ENCODE assay signal across 2 cellular contexts in genomic region chr16:84153660-84154214, GRCh38.
TF ChIP-seq lines count a peak whose summit lies in the region.

No MANE protein-coding gene starts in this region.

TF ChIP-seq in HEK293, 187 proteins besides CTCF, POLR2A, EP300 and RAD21:
- TF ChIP-seq ZNF335 (tag by site-specific recombination; conservative IDR thresholded peaks at IDR 0.05) (peak; percentile 51), ZNF449 (tag by site-specific recombination; IDR thresholded peaks at IDR 0.05) (no peak), ZNF169 (tag by site-specific recombination; IDR thresholded peaks at IDR 0.05) (no peak), GLIS1 (tag by site-specific recombination; IDR thresholded peaks at IDR 0.05) (no peak), ZNF398 (tag by site-specific recombination; IDR thresholded peaks at IDR 0.05) (peak; percentile 36; the same call in 1 of the 2 replicates), MYNN (tag by site-specific recombination; IDR thresholded peaks at IDR 0.05; ENCODE audit: borderline replicate concordance) (no peak), MEIS1 (CRISPR knock-in tag; IDR thresholded peaks at IDR 0.05; ENCODE audit: borderline replicate concordance) (no peak), EGR2 (tag by site-specific recombination; IDR thresholded peaks at IDR 0.05; ENCODE audit: low read depth) (0 out of 2 replicates have a peak, but pooled peaks have one; percentile 17), ZFP41 (tag by site-specific recombination; IDR thresholded peaks at IDR 0.05; ENCODE audit: borderline replicate concordance) (no peak), ZNF18 (tag by site-specific recombination; IDR thresholded peaks at IDR 0.05) (no peak), ZFHX2 (tag by site-specific recombination; conservative IDR thresholded peaks at IDR 0.05) (peak; percentile 55), ZNF121 (tag by site-specific recombination; IDR thresholded peaks at IDR 0.05) (no peak), PATZ1 (tag by site-specific recombination; IDR thresholded peaks at IDR 0.05) (0 out of 2 replicates have a peak, but pooled peaks have one; percentile 18), ZNF184 (tag by site-specific recombination; IDR thresholded peaks at IDR 0.05) (no peak), ZSCAN4 (tag by site-specific recombination; IDR thresholded peaks at IDR 0.05) (no peak)

TF ChIP-seq in H1, 55 proteins besides CTCF, POLR2A, EP300 and RAD21:
- TF ChIP-seq TAF7 (optimal IDR thresholded peaks at IDR 0.05; ENCODE audit: borderline replicate concordance, low read depth, low read length) (no peak), NANOG (IDR thresholded peaks at IDR 0.05; ENCODE audit: insufficient read depth, low read depth, low read length, poor library complexity, severe bottlenecking) (no peak)
